In the genomic region with DNA sequence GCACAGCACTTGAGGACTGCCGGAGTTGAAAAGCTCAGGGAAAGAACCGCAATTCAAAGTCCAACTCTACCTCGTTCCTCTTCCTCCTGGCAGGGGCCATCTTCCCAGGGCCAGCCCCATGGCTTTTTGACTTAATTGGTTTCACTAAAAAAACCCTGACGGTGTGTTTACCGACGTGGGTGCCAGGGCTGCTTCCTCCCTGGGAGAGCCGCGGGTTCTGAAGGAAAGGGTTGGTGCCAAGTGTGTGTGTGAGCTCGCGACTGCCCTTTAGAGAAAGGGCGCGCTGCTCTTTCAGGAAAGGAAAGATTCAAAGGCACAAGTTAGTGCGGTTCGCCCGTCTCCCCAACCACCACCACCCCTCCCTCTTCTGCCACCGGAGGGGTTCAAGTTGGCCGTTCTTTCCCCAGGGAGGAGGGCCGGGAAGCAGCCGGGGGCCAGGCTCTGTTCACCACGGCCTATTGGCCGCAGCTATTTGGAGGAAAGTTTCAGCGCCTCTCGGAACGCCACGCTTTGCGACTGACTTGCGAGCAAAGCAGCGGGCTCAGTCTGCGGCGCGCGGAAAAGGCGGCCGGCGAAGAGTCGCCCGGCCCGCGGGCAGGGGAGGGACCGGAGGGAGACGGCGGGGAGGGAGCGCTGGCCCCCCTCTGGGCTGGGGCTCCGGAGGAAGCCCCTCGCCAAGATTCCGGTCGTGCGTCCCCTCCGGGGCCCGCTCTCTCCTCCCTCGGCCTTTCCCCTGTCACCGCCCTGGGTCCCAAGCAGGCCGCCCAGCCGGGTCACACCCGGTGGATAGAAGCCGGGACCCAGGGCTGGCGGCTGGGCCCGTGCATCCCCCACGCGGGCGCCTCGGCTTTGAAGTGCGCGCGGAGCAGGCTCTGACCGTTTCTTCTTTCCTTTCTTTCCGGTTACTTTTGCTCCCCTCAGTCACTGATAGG, we compare ENCODE assay signal across 8 cellular contexts.
A peak's percentile ranks its signal among the peaks of the same experiment; 100 is the strongest.
DNase-seq lines count a peak whose midpoint lies in the region; ATAC-seq and TF ChIP-seq lines count a peak whose summit lies in the region.

No MANE protein-coding gene starts in this region.

- DNase-seq in NCI-H146 (lab: John Stamatoyannopoulos, UW) = peak; percentile 24
- no peak for DNase-seq in NCI-H146 treated with DMSO at 0.1 percent for 48 hours (lab: John Stamatoyannopoulos, UW; ENCODE audit: unreplicated experiment)
- peak; percentile 44 for DNase-seq in SK-N-SH
- DNase-seq in esophagus squamous epithelium (lab: John Stamatoyannopoulos, UW) = no peak
- peak in 1 of 10 donors; percentile 41 for DNase-seq in naive thymus-derived CD8-positive, alpha-beta T cell
- no peak for DNase-seq in NCI-H1048 (lab: John Stamatoyannopoulos, UW)

- H3F3A ChIP-seq in SK-N-SH (replicated peaks; ENCODE audit: insufficient read depth) = peaks cover 3% of the 10 kb centered on the region

- H3K4me3 Mint-ChIP-seq in naive thymus-derived CD8-positive, alpha-beta T cell = peak overlapping the region; percentile 48 to 85 (median 78)

- H3K27ac ChIP-seq in SK-N-SH (ENCODE audit: low read depth in 2 of 2, low read length in 1 of 2) (no peak overlapping the region), esophagus squamous epithelium (peak overlapping the region; percentile 94 to 97 (median 96))

- peaks cover 12 to 48% (median 42%) of the 10 kb centered on the region in 4 donors for H3K4me1 Mint-ChIP-seq in naive thymus-derived CD8-positive, alpha-beta T cell

- peaks cover 0 to 4% (median 0%) of the 10 kb centered on the region in 9 donors for H3K9me3 Mint-ChIP-seq in naive thymus-derived CD8-positive, alpha-beta T cell

- H3K27ac Mint-ChIP-seq in naive thymus-derived CD8-positive, alpha-beta T cell = peak overlapping the region in 1 of 10 donors; percentile 68

- peak overlapping the region in 1 of 2 experiments; percentile 46; a peak in 1 of 4 replicates for H3K4me3 ChIP-seq in SK-N-SH (ENCODE audit: low read depth in 2 of 2, low read length in 1 of 2)
- peak overlapping the region; percentile 81 to 90 (median 84) for H3K4me3 ChIP-seq in esophagus squamous epithelium

- POLR2A ChIA-PET in SK-N-SH (lab: Yijun Ruan, JAX) = no interaction called here
- POLR2A ChIA-PET in naive thymus-derived CD8-positive, alpha-beta T cell (lab: Charles Lee) = no interaction called here

- TF ChIP-seq RAD21 in SK-N-SH (IDR thresholded peaks at IDR 0.05; ENCODE audit: low read length) = no peak

- TF ChIP-seq POLR2A in esophagus squamous epithelium (IDR thresholded peaks at IDR 0.05) = peak in 1 of 4 donors; percentile 22

- CTCF ChIA-PET in SK-N-SH (lab: Yijun Ruan, JAX) = no interaction called here

- no peaks in the 10 kb centered on the region for H4K20me1 ChIP-seq in SK-N-SH (ENCODE audit: insufficient read depth)

- no peaks in the 10 kb centered on the region for H3K9me2 ChIP-seq in SK-N-SH

- no peak for TF ChIP-seq EP300 in SK-N-SH (IDR thresholded peaks at IDR 0.05; ENCODE audit: borderline replicate concordance in 1 of 2, low read depth in 1 of 2, low read length in 1 of 2)

- H3K27me3 ChIP-seq in SK-N-SH (ENCODE audit: insufficient read depth) = peaks cover 77% of the 10 kb centered on the region
- H3K27me3 ChIP-seq in esophagus squamous epithelium = peaks cover 0 to 59% (median 0%) of the 10 kb centered on the region in 4 donors

- peak overlapping the region; percentile 73 for H3K4me2 ChIP-seq in SK-N-SH

- TF ChIP-seq CTCF in SK-N-SH (IDR thresholded peaks at IDR 0.05) (no peak), esophagus squamous epithelium (IDR thresholded peaks at IDR 0.05) (no peak)

- H3K9me3 ChIP-seq in SK-N-SH = no peaks in the 10 kb centered on the region
- H3K9me3 ChIP-seq in esophagus squamous epithelium = no peaks in the 10 kb centered on the region

- H3K4me1 ChIP-seq in SK-N-SH (ENCODE audit: control insufficient read depth in 1 of 2, insufficient read depth in 2 of 2, low read depth in 1 of 2, low read length in 1 of 2) (peaks cover 0 to 3% of the 10 kb centered on the region in 2 experiments; a peak in 1 of 4 replicates), esophagus squamous epithelium (peaks cover 5 to 70% (median 8%) of the 10 kb centered on the region in 3 donors)

- H2AFZ ChIP-seq in SK-N-SH (ENCODE audit: low read depth) = no peak overlapping the region

- intact Hi-C loops in esophagus squamous epithelium (cut with DNase I) = loop anchor here (5.0 kb wide), 1 partner anchor 328 kb away; a partner anchor contains a TSS

- peaks cover 44 to 85% (median 70%) of the 10 kb centered on the region in 5 donors for H3K27me3 Mint-ChIP-seq in naive thymus-derived CD8-positive, alpha-beta T cell

- H3K36me3 ChIP-seq in SK-N-SH (replicated peaks in 1 of 2; ENCODE audit: control insufficient read depth in 1 of 2, insufficient read depth in 2 of 2, low read length in 1 of 2) = no peaks in the 10 kb centered on the region
- no peaks in the 10 kb centered on the region for H3K36me3 ChIP-seq in esophagus squamous epithelium

- no peaks in the 10 kb centered on the region for H3K79me2 ChIP-seq in SK-N-SH (ENCODE audit: insufficient read depth)

- ATAC-seq in HG02884 (IDR thresholded peaks at IDR 0.05; ENCODE audit: unreplicated experiment) = peak; percentile 24
- ATAC-seq in naive thymus-derived CD8-positive, alpha-beta T cell = no peak
- ATAC-seq in HG03342 (IDR thresholded peaks at IDR 0.05; ENCODE audit: unreplicated experiment) = no peak

- 5% methylated on average over 48 of the region's 67 CpGs for whole genome bisulfite sequencing in SK-N-SH (ENCODE audit: low lambda C conversion rate)
- WGBS in esophagus squamous epithelium, 2 donors = 1% methylated on average over 27 to 43 of the region's 67 CpGs

- H3K9ac ChIP-seq in SK-N-SH = no peak overlapping the region

- H3K36me3 Mint-ChIP-seq in naive thymus-derived CD8-positive, alpha-beta T cell = peaks cover 0 to 2% (median 2%) of the 10 kb centered on the region in 3 donors

TF ChIP-seq in SK-N-SH, 30 proteins besides CTCF, POLR2A, EP300 and RAD21 (continues in another document):
- TF ChIP-seq RXRA (IDR thresholded peaks at IDR 0.05; ENCODE audit: borderline replicate concordance, low read depth) (no peak), FOXJ3 (CRISPR knock-in tag; IDR thresholded peaks at IDR 0.05) (no peak), NFIC (IDR thresholded peaks at IDR 0.05; ENCODE audit: borderline replicate concordance) (no peak), EZH2phosphoT487 (IDR thresholded peaks at IDR 0.05; ENCODE audit: borderline replicate concordance, low read depth) (no peak), GATA2 (CRISPR knock-in tag; IDR thresholded peaks at IDR 0.05) (no peak), FOSL2 (IDR thresholded peaks at IDR 0.05; ENCODE audit: borderline replicate concordance, low read depth) (no peak), FOXM1 (IDR thresholded peaks at IDR 0.05; ENCODE audit: low read depth) (no peak)
- TF ChIP-seq, protein P1, sequence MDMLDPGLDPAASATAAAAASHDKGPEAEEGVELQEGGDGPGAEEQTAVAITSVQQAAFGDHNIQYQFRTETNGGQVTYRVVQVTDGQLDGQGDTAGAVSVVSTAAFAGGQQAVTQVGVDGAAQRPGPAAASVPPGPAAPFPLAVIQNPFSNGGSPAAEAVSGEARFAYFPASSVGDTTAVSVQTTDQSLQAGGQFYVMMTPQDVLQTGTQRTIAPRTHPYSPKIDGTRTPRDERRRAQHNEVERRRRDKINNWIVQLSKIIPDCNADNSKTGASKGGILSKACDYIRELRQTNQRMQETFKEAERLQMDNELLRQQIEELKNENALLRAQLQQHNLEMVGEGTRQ (IDR thresholded peaks at IDR 0.05; ENCODE audit: borderline replicate concordance, low read depth, low read length) = no peak
- TF ChIP-seq, protein P2, sequence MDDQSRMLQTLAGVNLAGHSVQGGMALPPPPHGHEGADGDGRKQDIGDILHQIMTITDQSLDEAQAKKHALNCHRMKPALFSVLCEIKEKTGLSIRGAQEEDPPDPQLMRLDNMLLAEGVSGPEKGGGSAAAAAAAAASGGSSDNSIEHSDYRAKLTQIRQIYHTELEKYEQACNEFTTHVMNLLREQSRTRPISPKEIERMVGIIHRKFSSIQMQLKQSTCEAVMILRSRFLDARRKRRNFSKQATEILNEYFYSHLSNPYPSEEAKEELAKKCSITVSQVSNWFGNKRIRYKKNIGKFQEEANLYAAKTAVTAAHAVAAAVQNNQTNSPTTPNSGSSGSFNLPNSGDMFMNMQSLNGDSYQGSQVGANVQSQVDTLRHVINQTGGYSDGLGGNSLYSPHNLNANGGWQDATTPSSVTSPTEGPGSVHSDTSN (IDR thresholded peaks at IDR 0.05) = no peak
- TF ChIP-seq, protein P3, sequence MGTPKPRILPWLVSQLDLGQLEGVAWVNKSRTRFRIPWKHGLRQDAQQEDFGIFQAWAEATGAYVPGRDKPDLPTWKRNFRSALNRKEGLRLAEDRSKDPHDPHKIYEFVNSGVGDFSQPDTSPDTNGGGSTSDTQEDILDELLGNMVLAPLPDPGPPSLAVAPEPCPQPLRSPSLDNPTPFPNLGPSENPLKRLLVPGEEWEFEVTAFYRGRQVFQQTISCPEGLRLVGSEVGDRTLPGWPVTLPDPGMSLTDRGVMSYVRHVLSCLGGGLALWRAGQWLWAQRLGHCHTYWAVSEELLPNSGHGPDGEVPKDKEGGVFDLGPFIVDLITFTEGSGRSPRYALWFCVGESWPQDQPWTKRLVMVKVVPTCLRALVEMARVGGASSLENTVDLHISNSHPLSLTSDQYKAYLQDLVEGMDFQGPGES (IDR thresholded peaks at IDR 0.05; ENCODE audit: low read depth, low read length) = no peak
- TF ChIP-seq, protein P4, sequence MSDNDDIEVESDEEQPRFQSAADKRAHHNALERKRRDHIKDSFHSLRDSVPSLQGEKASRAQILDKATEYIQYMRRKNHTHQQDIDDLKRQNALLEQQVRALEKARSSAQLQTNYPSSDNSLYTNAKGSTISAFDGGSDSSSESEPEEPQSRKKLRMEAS (IDR thresholded peaks at IDR 0.05; ENCODE audit: low read depth) = no peak

Comparison
In these comparisons a context has a peak if more than half of its experiments do, and no peak if none do; other contexts are left out.
1. DNase-seq: peak in NCI-H146 (single experiment) and SK-N-SH (single experiment); none in NCI-H146 treated with DMSO at 0.1 percent for 48 hours (single experiment), esophagus squamous epithelium (single experiment) and NCI-H1048 (single experiment).
2. H3K27ac ChIP-seq: peak in esophagus squamous epithelium (4 of 4); none in SK-N-SH (0 of 2).